21 cellular contexts compared by ENCODE assay signal in genomic region chr14:79596531-79596930, GRCh38.
DNase-seq lines count a peak whose midpoint lies in the region; ATAC-seq and TF ChIP-seq lines count a peak whose summit lies in the region.
"Had no signal": no experiment of that assay in that cellular context is flagged by ENCODE, and none has a peak within 500 bp of the region (broad histone marks: within the 10 kb centered on the region; RNA-seq: fewer than 3 reads in every experiment).

No MANE protein-coding gene starts in this region.

- no peaks in the 10 kb centered on the region for H3K4me1 Mint-ChIP-seq in MCF 10A (ENCODE audit: insufficient read depth, unreplicated experiment)
- H3K4me1 Mint-ChIP-seq: activated naive CD8-positive, alpha-beta T cell treated with anti-CD3 and anti-CD28 coated beads, Interleukin-2, amount 50 U/mL, for 24 hours; activated T-helper 17 cell treated with anti-CD3 and anti-CD28 coated beads, Interleukin-2, amount 50 U/mL, for 72 hours; T-cell had no signal

- H3K9me3 ChIP-seq in AG04450 (ENCODE audit: control insufficient read depth, insufficient read depth, low read length) (no peaks in the 10 kb centered on the region; the same call in 1 of the 2 replicates), HEK293 (ENCODE audit: control insufficient read depth, insufficient read depth, low read depth, low read length) (no peaks in the 10 kb centered on the region; the same call in 1 of the 2 replicates), tibial nerve (no peaks in the 10 kb centered on the region)
- H3K9me3 ChIP-seq: pancreas had no signal

- TF ChIP-seq POLR2A in tibial nerve (IDR thresholded peaks at IDR 0.05): no peak

- no peak for ATAC-seq in HG03135 (IDR thresholded peaks at IDR 0.05; ENCODE audit: unreplicated experiment)
- ATAC-seq: activated naive CD8-positive, alpha-beta T cell treated with anti-CD3 and anti-CD28 coated beads, Interleukin-2, amount 50 U/mL, for 24 hours; activated T-helper 17 cell treated with anti-CD3 and anti-CD28 coated beads, Interleukin-2, amount 50 U/mL, for 72 hours; GM23338; pancreas; T-cell; WTC11 had no signal

- H3K36me3 Mint-ChIP-seq in MCF 10A (ENCODE audit: insufficient read depth, unreplicated experiment): no peaks in the 10 kb centered on the region
- H3K36me3 Mint-ChIP-seq: T-cell had no signal

- no peaks in the 10 kb centered on the region for H3K36me3 ChIP-seq in HEK293 (ENCODE audit: control insufficient read depth in 2 of 2, insufficient read depth in 1 of 2, low read length in 2 of 2)
- no peaks in the 10 kb centered on the region for H3K36me3 ChIP-seq in tibial nerve
- H3K36me3 ChIP-seq: pancreas had no signal

- no peaks in the 10 kb centered on the region for H3K9me3 Mint-ChIP-seq in MCF 10A (ENCODE audit: unreplicated experiment)
- H3K9me3 Mint-ChIP-seq: activated naive CD8-positive, alpha-beta T cell treated with anti-CD3 and anti-CD28 coated beads, Interleukin-2, amount 50 U/mL, for 24 hours; activated T-helper 17 cell treated with anti-CD3 and anti-CD28 coated beads, Interleukin-2, amount 50 U/mL, for 72 hours; T-cell had no signal

- BruUV-seq in MCF 10A (replicated peaks; lab: Mats Ljungman, UMichigan): no TSS peak

- H3K4me3 ChIP-seq in AG04450 (ENCODE audit: low read depth, low read length) (no peak overlapping the region), HEK293 (ENCODE audit: low read depth, low read length) (no peak overlapping the region), tibial nerve (no peak overlapping the region)
- H3K4me3 ChIP-seq: GM23338, pancreas had no signal

- no peak for TF ChIP-seq CTCF in AG04450 (IDR thresholded peaks at IDR 0.05; ENCODE audit: low read depth, low read length)
- no peak for TF ChIP-seq CTCF in HEK293 (tag by site-specific recombination; IDR thresholded peaks at IDR 0.05)
- TF ChIP-seq CTCF in MCF 10A (IDR thresholded peaks at IDR 0.05; ENCODE audit: unreplicated experiment): no peak
- no peak for TF ChIP-seq CTCF in tibial nerve (IDR thresholded peaks at IDR 0.05)

- H3K4me1 ChIP-seq in HEK293 (ENCODE audit: control insufficient read depth, insufficient read depth, low read length) (no peaks in the 10 kb centered on the region), tibial nerve (peaks cover 0 to 7% (median 0%) of the 10 kb centered on the region in 4 donors)
- H3K4me1 ChIP-seq: pancreas had no signal

- WGBS in tibial nerve, 2 donors: 72 to 78% methylated on average over 4 of the region's 4 CpGs

- no peaks in the 10 kb centered on the region for H3K27me3 ChIP-seq in AG04450 (ENCODE audit: control insufficient read depth, insufficient read depth, low read length)
- no peaks in the 10 kb centered on the region for H3K27me3 ChIP-seq in tibial nerve
- H3K27me3 ChIP-seq: pancreas had no signal

- no peak for TF ChIP-seq EP300 in tibial nerve (IDR thresholded peaks at IDR 0.05)

- DNase-seq in AG04450 (ENCODE audit: low read depth, low spot score) (peak; percentile 57), amniotic epithelial cell (ENCODE audit: low read depth) (peak; percentile 94), hepatic stellate cell (ENCODE audit: low spot score) (peak; percentile 22), MCF 10A (ENCODE audit: unreplicated experiment) (no peak), tibial nerve (ENCODE audit: low spot score in 2 of 2) (no peak), T-helper 1 cell (no peak)
- DNase-seq: activated CD8-positive, alpha-beta memory T cell treated with anti-CD3 and anti-CD28 coated beads for 24 hours; activated naive CD8-positive, alpha-beta T cell treated with anti-CD3 and anti-CD28 coated beads, Interleukin-2, amount 50 U/mL, for 24 hours; endodermal cell; foreskin melanocyte; GF-D8; Kasumi-1; NCI-H1417 treated with DMSO at 0.1 percent for 48 hours; pancreas; stimulated activated CD4-positive, alpha-beta T cell treated with anti-CD3 and anti-CD28 coated beads, Interleukin-4, amount 100 ng/mL, for 1 hour; T-cell had no signal

- POLR2A ChIA-PET in AG04450 (lab: Yijun Ruan, JAX): no interaction called here
- POLR2A ChIA-PET in HEK293 (lab: Yijun Ruan, JAX): no interaction called here
- POLR2A ChIA-PET in MCF 10A (lab: Yijun Ruan, JAX): no interaction called here

- no peak overlapping the region for H3K4me3 Mint-ChIP-seq in MCF 10A (ENCODE audit: unreplicated experiment)
- H3K4me3 Mint-ChIP-seq: activated naive CD8-positive, alpha-beta T cell treated with anti-CD3 and anti-CD28 coated beads, Interleukin-2, amount 50 U/mL, for 24 hours; activated T-helper 17 cell treated with anti-CD3 and anti-CD28 coated beads, Interleukin-2, amount 50 U/mL, for 72 hours; endodermal cell; GM23338; T-cell; WTC11 had no signal

- no peak overlapping the region for H3K27ac Mint-ChIP-seq in MCF 10A (ENCODE audit: low read depth, unreplicated experiment)
- H3K27ac Mint-ChIP-seq: activated naive CD8-positive, alpha-beta T cell treated with anti-CD3 and anti-CD28 coated beads, Interleukin-2, amount 50 U/mL, for 24 hours; activated T-helper 17 cell treated with anti-CD3 and anti-CD28 coated beads, Interleukin-2, amount 50 U/mL, for 72 hours; endodermal cell; GM23338; T-cell; WTC11 had no signal

- no peaks in the 10 kb centered on the region for H3K27me3 Mint-ChIP-seq in MCF 10A (ENCODE audit: insufficient read depth, unreplicated experiment)
- H3K27me3 Mint-ChIP-seq: activated naive CD8-positive, alpha-beta T cell treated with anti-CD3 and anti-CD28 coated beads, Interleukin-2, amount 50 U/mL, for 24 hours; activated T-helper 17 cell treated with anti-CD3 and anti-CD28 coated beads, Interleukin-2, amount 50 U/mL, for 72 hours; T-cell had no signal

- intact Hi-C loops in MCF 10A (cut with micrococcal nuclease): no loop called here

- CTCF ChIA-PET in AG04450 (lab: Charles Lee) (interaction anchor here (0.6 to 1.0 kb wide), 3 partner anchors 14 to 605 kb away, joined by 3 to 4 read pairs (median 4); no protein-coding TSS in a partner anchor), HEK293 (lab: Yijun Ruan, JAX) (no interaction called here), MCF 10A (lab: Yijun Ruan, JAX) (interaction anchor here (0.7 kb wide), 2 partner anchors 527 to 1250 kb away, joined by 3 read pairs; no protein-coding TSS in a partner anchor)

- no peak overlapping the region for H3K27ac ChIP-seq in AG04450 (ENCODE audit: low read depth, low read length)
- no peak overlapping the region for H3K27ac ChIP-seq in HEK293 (ENCODE audit: extremely low read depth, low read depth, low read length)
- no peak overlapping the region for H3K27ac ChIP-seq in tibial nerve
- H3K27ac ChIP-seq: pancreas had no signal

TF ChIP-seq in HEK293, 187 proteins besides CTCF, POLR2A, EP300 and RAD21:
- TF ChIP-seq ZNF274 (IDR thresholded peaks at IDR 0.05; ENCODE audit: low read length) (no peak), ZNF274 (tag by site-specific recombination; IDR thresholded peaks at IDR 0.05; ENCODE audit: borderline replicate concordance) (no peak), HOXD13 (CRISPR knock-in tag; IDR thresholded peaks at IDR 0.05; ENCODE audit: borderline replicate concordance) (peak; percentile 49; the same call in 1 of the 2 replicates), ZNF175 (tag by site-specific recombination; IDR thresholded peaks at IDR 0.05) (no peak)

Comparison
In these comparisons a context has a peak if more than half of its experiments do, and no peak if none do; other contexts are left out.
1. DNase-seq: peak in AG04450 (single experiment), amniotic epithelial cell (single experiment) and hepatic stellate cell (single experiment); none in MCF 10A (single experiment), tibial nerve (0 of 2) and T-helper 1 cell (0 of 5).